Comparison of ENCODE assay signal across 19 cellular contexts in the genomic region with DNA sequence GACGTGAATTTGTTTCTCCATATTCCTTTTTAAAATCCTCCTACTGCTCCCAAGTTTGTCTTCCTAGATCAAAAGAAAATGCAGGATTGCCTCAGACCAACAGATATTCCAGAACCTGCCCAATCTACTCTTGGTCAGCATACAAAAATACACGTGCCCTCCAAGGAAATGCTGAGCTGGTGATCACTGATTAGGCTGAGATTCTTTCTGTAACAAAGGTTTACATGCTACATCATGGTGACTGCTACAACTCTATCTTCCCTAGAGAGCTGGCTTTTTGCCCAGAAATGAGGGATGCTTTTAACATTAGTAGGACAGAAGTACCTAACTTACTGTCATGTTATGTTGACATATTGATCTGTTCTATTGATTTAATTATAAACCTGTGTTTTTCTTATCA. TPM values are rescaled to one million over a fixed set of nuclear protein-coding genes. Genes with fewer than 3 reads are reported as not detected.
DNase-seq lines count a peak whose midpoint lies in the region; FAIRE-seq and TF ChIP-seq lines count a peak whose summit lies in the region.
"Had no signal": no experiment of that assay in that cellular context is flagged by ENCODE, and none has a peak within 500 bp of the region (broad histone marks: within the 10 kb centered on the region; RNA-seq: fewer than 3 reads in every experiment).

No MANE protein-coding gene starts in this region.

- H3K27ac Mint-ChIP-seq in astrocyte (ENCODE audit: unreplicated experiment), result no peak overlapping the region
- H3K27ac Mint-ChIP-seq: activated T-helper 1 cell treated with anti-CD3 and anti-CD28 coated beads, Interleukin-12 subunit alpha, Interleukin-12 subunit beta, Interleukin-2, Interleukin-4 antibody, amounts not matched to agents 30 ng/mL and 10 ng/mL and 1 ng/mL, durations not matched to agents 14 hours and 24 hours and 36 hours; nephron had no signal

- intact Hi-C loops in stomach (cut with DNase I; ENCODE audit: low total_unique reads), result no loop called here

- no peak overlapping the region for H4K8ac ChIP-seq in mesendoderm (ENCODE audit: low read depth, low read length)

- H3K4me3 ChIP-seq in GM23248, result no peak overlapping the region
- H3K4me3 ChIP-seq in astrocyte (ENCODE audit: insufficient read depth, low read depth, low read length), result no peak overlapping the region
- no peak overlapping the region for H3K4me3 ChIP-seq in mesendoderm (ENCODE audit: low read length)
- H3K4me3 ChIP-seq in stomach, result no peak overlapping the region
- H3K4me3 ChIP-seq: colonic mucosa, thoracic aorta had no signal

- H3K4me1 ChIP-seq in GM23248 (ENCODE audit: insufficient read depth) (no peaks in the 10 kb centered on the region), astrocyte (ENCODE audit: insufficient read depth, low read length) (no peaks in the 10 kb centered on the region), mesendoderm (ENCODE audit: control insufficient read depth, low read depth, low read length) (peaks cover 3% of the 10 kb centered on the region), stomach (no peaks in the 10 kb centered on the region)
- H3K4me1 ChIP-seq: colonic mucosa had no signal

- FAIRE-seq in astrocyte (lab: Jason Lieb, UNC), result no peak
- FAIRE-seq: G401.6 had no signal

- peaks cover 2% of the 10 kb centered on the region for H3K4me1 Mint-ChIP-seq in astrocyte (ENCODE audit: low read depth, unreplicated experiment)
- H3K4me1 Mint-ChIP-seq: nephron had no signal

- TF ChIP-seq POLR2A in stomach (IDR thresholded peaks at IDR 0.05), result no peak

- peaks cover 5% of the 10 kb centered on the region for H3K9me3 Mint-ChIP-seq in astrocyte (ENCODE audit: unreplicated experiment)

- H3K56ac ChIP-seq in mesendoderm (ENCODE audit: low read length), result no peak overlapping the region

- no peaks in the 10 kb centered on the region for H3K79me1 ChIP-seq in mesendoderm (ENCODE audit: low read length)

- no peak overlapping the region for H3K4ac ChIP-seq in mesendoderm (ENCODE audit: low read depth, low read length)

- H3K9me3 ChIP-seq in GM23248 (ENCODE audit: low read depth), result no peaks in the 10 kb centered on the region
- H3K9me3 ChIP-seq in astrocyte (ENCODE audit: insufficient read depth, low read depth, low read length), result no peaks in the 10 kb centered on the region
- H3K9me3 ChIP-seq in stomach, result peaks cover 0 to 8% (median 3%) of the 10 kb centered on the region in 4 donors
- H3K9me3 ChIP-seq: colonic mucosa, thoracic aorta had no signal

- no peak overlapping the region for H2BK120ac ChIP-seq in mesendoderm (ENCODE audit: low read depth, low read length)

- no peak overlapping the region for H3K4me3 Mint-ChIP-seq in astrocyte (ENCODE audit: unreplicated experiment)
- H3K4me3 Mint-ChIP-seq: activated T-helper 1 cell treated with anti-CD3 and anti-CD28 coated beads, Interleukin-12 subunit alpha, Interleukin-12 subunit beta, Interleukin-2, Interleukin-4 antibody, amounts not matched to agents 30 ng/mL and 10 ng/mL and 1 ng/mL, durations not matched to agents 14 hours and 24 hours and 36 hours; nephron had no signal

- H3K36me3 Mint-ChIP-seq in astrocyte (ENCODE audit: low read depth, unreplicated experiment), result no peaks in the 10 kb centered on the region

- H3K23ac ChIP-seq in mesendoderm (ENCODE audit: low read length), result no peak overlapping the region

- no peak overlapping the region for H4K5ac ChIP-seq in mesendoderm (ENCODE audit: low read length)

- H3K27me3 ChIP-seq in GM23248 (replicated peaks; ENCODE audit: insufficient read depth), result peaks cover 2% of the 10 kb centered on the region; the same call in 1 of the 2 replicates
- H3K27me3 ChIP-seq in astrocyte (ENCODE audit: insufficient read depth, low read length), result no peaks in the 10 kb centered on the region
- no peaks in the 10 kb centered on the region for H3K27me3 ChIP-seq in mesendoderm (ENCODE audit: insufficient read depth, low read length, poor library complexity)
- peaks cover 0 to 9% (median 0%) of the 10 kb centered on the region in 3 donors for H3K27me3 ChIP-seq in stomach
- H3K27me3 ChIP-seq: colonic mucosa had no signal

- TF ChIP-seq EP300 in stomach (IDR thresholded peaks at IDR 0.05), result no peak

- no peak overlapping the region for H3K18ac ChIP-seq in mesendoderm (ENCODE audit: low read length)

- WGBS in GM23248 (ENCODE audit: low coverage in 1 of 2, low lambda C conversion rate in 2 of 2, missing lambda C conversion rate in 2 of 2), 2 experiments, result 12 to 29% methylated on average over 2 of the region's 2 CpGs
- WGBS in mesendoderm (ENCODE audit: extremely low coverage, insufficient coverage, low lambda C conversion rate), result no CpG with 5 or more reads among the region's 2 CpGs
- WGBS in stomach, 5 donors, result 34 to 56% (median 50%) methylated on average over 2 of the region's 2 CpGs

- H3K27me3 Mint-ChIP-seq in astrocyte (ENCODE audit: low read depth, unreplicated experiment), result no peaks in the 10 kb centered on the region

- no peaks in the 10 kb centered on the region for H3F3A ChIP-seq in GM23248 (ENCODE audit: insufficient read depth)

- H3K9me2 ChIP-seq in GM23248 (ENCODE audit: insufficient read depth), result no peaks in the 10 kb centered on the region

- no peak overlapping the region for H2BK15ac ChIP-seq in mesendoderm (replicated peaks; ENCODE audit: low read depth)

- no peak overlapping the region for H3K4me2 ChIP-seq in GM23248 (ENCODE audit: unreplicated experiment)
- no peak overlapping the region for H3K4me2 ChIP-seq in astrocyte (ENCODE audit: low read length)
- no peak overlapping the region for H3K4me2 ChIP-seq in mesendoderm (ENCODE audit: low read length)

- no peaks in the 10 kb centered on the region for H3K36me3 ChIP-seq in GM23248 (ENCODE audit: low read depth)
- no peaks in the 10 kb centered on the region for H3K36me3 ChIP-seq in astrocyte (ENCODE audit: insufficient read depth, low read length)
- no peaks in the 10 kb centered on the region for H3K36me3 ChIP-seq in mesendoderm (ENCODE audit: control insufficient read depth, insufficient read depth, low read length)
- H3K36me3 ChIP-seq in stomach, result no peaks in the 10 kb centered on the region
- H3K36me3 ChIP-seq: colonic mucosa, thoracic aorta had no signal

- H3K9ac ChIP-seq in GM23248, result no peak overlapping the region
- H3K9ac ChIP-seq in astrocyte (ENCODE audit: low read length), result no peak overlapping the region
- H3K9ac ChIP-seq in mesendoderm (ENCODE audit: low read length), result no peak overlapping the region

- no peak overlapping the region for H2AK5ac ChIP-seq in mesendoderm (ENCODE audit: low read length)

- no peak overlapping the region for H2BK5ac ChIP-seq in mesendoderm (ENCODE audit: low read length)

- H2AFZ ChIP-seq in GM23248, result no peak overlapping the region
- no peak overlapping the region for H2AFZ ChIP-seq in astrocyte (ENCODE audit: low read depth, low read length)

- peak; percentile 7 for DNase-seq in GM23248
- peak; percentile 11 for DNase-seq in NCI-H1105 (lab: John Stamatoyannopoulos, UW)
- DNase-seq in astrocyte (ENCODE audit: low read depth), result peak; percentile 2
- DNase-seq in mesendoderm, result peak; percentile 55
- DNase-seq in NCI-H128 (lab: John Stamatoyannopoulos, UW; ENCODE audit: unreplicated experiment), result no peak
- no peak for DNase-seq in stomach
- DNase-seq in kidney glomerular epithelial cell (lab: John Stamatoyannopoulos, UW), result no peak
- DNase-seq: activated CD4-positive, alpha-beta T cell treated with anti-CD3 and anti-CD28 coated beads, Interleukin-2, amount 50 U/mL, for 4 hours; colonic mucosa; NCI-H1436; retina; stimulated activated CD4-positive, alpha-beta T cell treated with anti-CD3 and anti-CD28 coated beads, Interleukin-1b, Interleukin-23, amount 100 ng/mL, for 48 hours had no signal

- no peaks in the 10 kb centered on the region for H4K20me1 ChIP-seq in GM23248 (ENCODE audit: insufficient read depth)
- no peaks in the 10 kb centered on the region for H4K20me1 ChIP-seq in astrocyte (ENCODE audit: insufficient read depth, low read length)

- no peaks in the 10 kb centered on the region for H3K79me2 ChIP-seq in GM23248 (ENCODE audit: insufficient read depth)
- H3K79me2 ChIP-seq in astrocyte (ENCODE audit: insufficient read depth, low read length), result no peaks in the 10 kb centered on the region
- H3K79me2 ChIP-seq in mesendoderm (ENCODE audit: control insufficient read depth, insufficient read depth, low read length), result no peaks in the 10 kb centered on the region

- no peak overlapping the region for H3K27ac ChIP-seq in GM23248
- H3K27ac ChIP-seq in astrocyte (ENCODE audit: low read depth, low read length), result no peak overlapping the region
- H3K27ac ChIP-seq in mesendoderm (ENCODE audit: low read depth, low read length), result no peak overlapping the region
- no peak overlapping the region for H3K27ac ChIP-seq in stomach
- H3K27ac ChIP-seq: colonic mucosa, thoracic aorta had no signal

- no peak for TF ChIP-seq CTCF in astrocyte (IDR thresholded peaks at IDR 0.05; ENCODE audit: insufficient read depth, low read depth, low read length)
- no peak for TF ChIP-seq CTCF in stomach (IDR thresholded peaks at IDR 0.05)

- in situ Hi-C loops in GM23248 (cut with MboI), result no loop called here

RNA-seq across cellular contexts. Expression of gene OR2Y1, which starts 35.5 kb away (rescaled TPM):
- not detected in 2 replicates for total RNA-seq in GM23248 (2014; rRNA removed; shearing (Covaris generic))
- polyA plus RNA-seq in GM23248 (2016; fragmentation: Nextera tagmentation; extraction: Ambion mirVana) (not detected in 2 replicates), stomach (not detected)
- total RNA-seq in astrocyte (not detected in 2 replicates), stomach (not detected)
- polyA plus RNA-seq in mesendoderm (2013, experiment 1 of 2), result not detected
- not detected for polyA plus RNA-seq in mesendoderm (2013, experiment 2 of 2)
- total RNA-seq: activated T-helper 1 cell treated with anti-CD3 and anti-CD28 coated beads, Interleukin-12 subunit alpha, Interleukin-12 subunit beta, Interleukin-2, Interleukin-4 antibody, amounts not matched to agents 30 ng/mL and 10 ng/mL and 1 ng/mL, durations not matched to agents 14 hours and 24 hours and 36 hours; colonic mucosa; esophagus mucosa; lower leg skin; thoracic aorta had no signal
- polyA plus RNA-seq: adipose tissue had no signal

RNA-seq across cellular contexts. Expression of gene FLT4, which starts 55.0 kb away (rescaled TPM):
- 0.76 TPM in 1 of 2 replicates, not detected in the other for total RNA-seq in GM23248 (2014; rRNA removed; shearing (Covaris generic))
- polyA plus RNA-seq in GM23248 (2016; fragmentation: Nextera tagmentation; extraction: Ambion mirVana), result not detected in 2 replicates
- 3.7 and 7.2 TPM in 2 replicates for total RNA-seq in astrocyte
- 1.9 TPM for polyA plus RNA-seq in mesendoderm (2013, experiment 1 of 2)
- 2.4 TPM for polyA plus RNA-seq in mesendoderm (2013, experiment 2 of 2)
- total RNA-seq in stomach, result 1 to 10 TPM; 1.6 to 9.5 (median 6.4) TPM
- polyA plus RNA-seq in stomach, result 1 to 10 TPM in 2 of 3 donors, under 1 TPM in 1; 0.93 to 1.8 (median 1.1) TPM

Comparison
In these comparisons a context has a peak if more than half of its experiments do, and no peak if none do; other contexts are left out.
1. DNase-seq: peak in GM23248 (single experiment), NCI-H1105 (single experiment), astrocyte (single experiment) and mesendoderm (single experiment); none in NCI-H128 (single experiment), stomach (single experiment) and kidney glomerular epithelial cell (single experiment).